ENCODE assay signal across 9 cellular contexts in the genomic region with DNA sequence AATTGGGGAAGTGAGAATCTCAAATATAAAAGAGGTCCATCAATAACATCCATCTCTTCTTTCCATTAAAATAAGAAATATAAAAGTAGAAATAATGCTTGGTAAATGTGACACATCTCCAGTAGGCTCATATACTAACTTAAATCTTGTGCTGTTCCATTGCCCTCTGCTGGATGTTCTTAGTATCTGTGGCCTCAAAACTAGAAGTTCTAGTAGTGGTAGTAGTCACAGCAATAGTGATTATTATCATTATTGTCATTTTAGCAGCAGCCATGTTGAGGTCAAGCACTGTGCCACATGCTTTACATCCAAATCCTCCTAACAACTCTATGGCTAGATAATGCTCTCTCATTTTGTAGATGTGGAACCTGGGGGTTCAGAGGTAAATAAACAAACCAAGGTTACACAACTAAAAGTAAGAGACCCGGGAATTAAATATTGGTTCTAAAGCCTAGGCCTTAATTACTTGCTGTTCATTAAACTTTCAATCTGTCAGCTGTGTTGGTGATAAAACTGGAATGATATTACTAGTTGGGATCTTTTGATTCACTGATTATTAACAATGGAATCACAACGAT. TPM values are rescaled to one million over a fixed set of nuclear protein-coding genes. Genes with fewer than 3 reads are reported as not detected.
DNase-seq lines count a peak whose midpoint lies in the region; TF ChIP-seq lines count a peak whose summit lies in the region.
"Had no signal": no experiment of that assay in that cellular context is flagged by ENCODE, and none has a peak within 500 bp of the region (broad histone marks: within the 10 kb centered on the region; RNA-seq: fewer than 3 reads in every experiment).

No MANE protein-coding gene starts in this region.

- no peak overlapping the region for H3K27ac ChIP-seq in Peyer's patch
- H3K27ac ChIP-seq in suprapubic skin, result no peak overlapping the region
- H3K27ac ChIP-seq: BLaER1 treated with 17β-estradiol and CSF1 and Interleukin-3, amounts not matched to agents 10 nM and 100 nM had no signal

- H3K36me3 ChIP-seq in Peyer's patch (no peaks in the 10 kb centered on the region), kidney epithelial cell (ENCODE audit: control insufficient read depth, insufficient read depth, low read length) (no peaks in the 10 kb centered on the region), suprapubic skin (peaks cover 8% of the 10 kb centered on the region)

- peak; percentile 52 for DNase-seq in NCI-H510A treated with DMSO at 0.1 percent for 48 hours (lab: John Stamatoyannopoulos, UW)
- DNase-seq in NCI-H510A (lab: John Stamatoyannopoulos, UW), result no peak
- DNase-seq in H4 (ENCODE audit: low spot score), result peak; percentile 56
- peak; percentile 65 for DNase-seq in LNCaP clone FGC (ENCODE audit: low read depth)
- no peak for DNase-seq in Peyer's patch
- DNase-seq in cardiac fibroblast (ENCODE audit: low read depth in 2 of 2), result peak; percentile 89 to 90
- DNase-seq in kidney epithelial cell (ENCODE audit: low read depth), result peak; percentile 10
- DNase-seq in suprapubic skin (ENCODE audit: low spot score in 2 of 2), result no peak

- TF ChIP-seq EP300 in suprapubic skin (IDR thresholded peaks at IDR 0.05), result no peak

- TF ChIP-seq CTCF in LNCaP clone FGC (IDR thresholded peaks at IDR 0.05; ENCODE audit: control insufficient read depth, extremely low read depth, insufficient read depth) (peak; percentile 78), Peyer's patch (IDR thresholded peaks at IDR 0.05) (peak; percentile 67 to 94 (median 86)), cardiac fibroblast (IDR thresholded peaks at IDR 0.05; ENCODE audit: low read depth, low read length) (peak; percentile 65), kidney epithelial cell (IDR thresholded peaks at IDR 0.05; ENCODE audit: insufficient read depth, low read length, poor library complexity, severe bottlenecking) (peak; percentile 68), suprapubic skin (IDR thresholded peaks at IDR 0.05) (peak; percentile 44 to 65)

- WGBS in suprapubic skin, result 90% methylated on average over 2 of the region's 2 CpGs

- H3K27me3 ChIP-seq in Peyer's patch (no peaks in the 10 kb centered on the region), kidney epithelial cell (ENCODE audit: control insufficient read depth, insufficient read depth, low read length) (no peaks in the 10 kb centered on the region), suprapubic skin (no peaks in the 10 kb centered on the region)
- H3K27me3 ChIP-seq: BLaER1 treated with 17β-estradiol and CSF1 and Interleukin-3, amounts not matched to agents 10 nM and 100 nM had no signal

- H3K4me3 ChIP-seq in LNCaP clone FGC (ENCODE audit: low read depth, low read length), result no peak overlapping the region
- H3K4me3 ChIP-seq in Peyer's patch, result no peak overlapping the region
- H3K4me3 ChIP-seq in cardiac fibroblast (replicated peaks in 1 of 2; ENCODE audit: low read depth in 2 of 2, low read length in 2 of 2), result no peak overlapping the region
- H3K4me3 ChIP-seq in kidney epithelial cell (ENCODE audit: low read depth, low read length), result no peak overlapping the region
- H3K4me3 ChIP-seq in suprapubic skin, result no peak overlapping the region
- H3K4me3 ChIP-seq: BLaER1 treated with 17β-estradiol and CSF1 and Interleukin-3, amounts not matched to agents 10 nM and 100 nM had no signal

- H3K4me1 ChIP-seq in Peyer's patch (no peaks in the 10 kb centered on the region), suprapubic skin (no peaks in the 10 kb centered on the region)

- TF ChIP-seq POLR2A in Peyer's patch (IDR thresholded peaks at IDR 0.05) (no peak), suprapubic skin (IDR thresholded peaks at IDR 0.05) (no peak)

- H3K9me3 ChIP-seq in Peyer's patch (no peaks in the 10 kb centered on the region), suprapubic skin (no peaks in the 10 kb centered on the region)

RNA-seq across cellular contexts. Expression of gene BTLA, which starts 20.2 kb away (rescaled TPM):
- not detected in 2 replicates for total RNA-seq in H4 (2014; rRNA removed; shearing (Covaris generic))
- total RNA-seq in Peyer's patch, result 10 to 100 TPM in 1 of 4 donors, 1 to 10 TPM in 2, not detected in 1; 1.2 to 27.2 (median 1.8) TPM
- total RNA-seq in kidney epithelial cell, result not detected in 2 replicates
- 1 to 10 TPM in 1 of 4 donors, not detected in 3; 2.9 TPM for total RNA-seq in suprapubic skin

RNA-seq across cellular contexts. Expression of gene ATG3, which starts 42.2 kb away (rescaled TPM):
- total RNA-seq in H4 (2014; rRNA removed; shearing (Covaris generic)), result 57.4 and 74.9 TPM in 2 replicates
- total RNA-seq in Peyer's patch (10 to 100 TPM; 52.0 to 86.3 (median 56.4) TPM), kidney epithelial cell (49.7 and 50.9 TPM in 2 replicates), suprapubic skin (10 to 100 TPM; 56.3 to 81.6 (median 62.2) TPM)

RNA-seq across cellular contexts. Expression of gene SLC35A5, which starts 42.3 kb away (rescaled TPM):
- 40.4 and 44.3 TPM in 2 replicates for total RNA-seq in H4 (2014; rRNA removed; shearing (Covaris generic))
- total RNA-seq in Peyer's patch (10 to 100 TPM in 3 of 4 donors, 1 to 10 TPM in 1; 9.9 to 57.1 (median 31.0) TPM), kidney epithelial cell (30.5 and 36.2 TPM in 2 replicates), suprapubic skin (10 to 100 TPM; 18.7 to 25.8 (median 24.1) TPM)

Comparison
In these comparisons a context has a peak if more than half of its experiments do, and no peak if none do; other contexts are left out.
1. DNase-seq: peak in NCI-H510A treated with DMSO at 0.1 percent for 48 hours (single experiment), H4 (single experiment), LNCaP clone FGC (single experiment), cardiac fibroblast (2 of 2) and kidney epithelial cell (single experiment); none in NCI-H510A (single experiment), Peyer's patch (0 of 3) and suprapubic skin (0 of 2).
2. Peak in every context shown above with its lines, with median percentiles within 50 percentile points of each other: CTCF ChIP-seq.